ENCODE assay signal across 1 cellular context in genomic region chr20:45406260-45407066, GRCh38.
TF ChIP-seq lines count a peak whose summit lies in the region.

No MANE protein-coding gene starts in this region.

TF ChIP-seq in HepG2, 621 proteins besides CTCF, POLR2A, EP300 and RAD21 (continued from another document and continues in another):
- TF ChIP-seq IRX3 (CRISPR knock-in tag; IDR thresholded peaks at IDR 0.05; ENCODE audit: borderline replicate concordance, low read depth) (peak; percentile 59; the same call in 1 of the 2 replicates), HNF1B (CRISPR knock-in tag; IDR thresholded peaks at IDR 0.05) (0 out of 2 replicates have a peak, but pooled peaks have one; percentile 11), BATF2 (CRISPR knock-in tag; IDR thresholded peaks at IDR 0.05) (peak; percentile 87), KMT2B (CRISPR knock-in tag; IDR thresholded peaks at IDR 0.05) (0 out of 2 replicates have a peak, but pooled peaks have one; percentile 35), ZNF329 (CRISPR knock-in tag; IDR thresholded peaks at IDR 0.05; ENCODE audit: low read depth) (peak; percentile 73; the same call in 1 of the 2 replicates), CCDC6 (CRISPR knock-in tag; IDR thresholded peaks at IDR 0.05) (peak; percentile 93), NRL (CRISPR knock-in tag; IDR thresholded peaks at IDR 0.05; ENCODE audit: borderline replicate concordance) (peak; percentile 58; the same call in 1 of the 2 replicates), U2AF1 (optimal IDR thresholded peaks at IDR 0.05; ENCODE audit: low read depth, low read length) (peak; percentile 34), ZNF605 (CRISPR knock-in tag; IDR thresholded peaks at IDR 0.05) (peak; percentile 59; the same call in 1 of the 2 replicates), ZNF839 (CRISPR knock-in tag; IDR thresholded peaks at IDR 0.05; ENCODE audit: borderline replicate concordance) (peak; percentile 12; the same call in 1 of the 2 replicates), ZSCAN25 (CRISPR knock-in tag; IDR thresholded peaks at IDR 0.05) (peak; percentile 44; the same call in 1 of the 2 replicates), ZNF251 (CRISPR knock-in tag; IDR thresholded peaks at IDR 0.05) (no peak), NFE2L1 (CRISPR knock-in tag; IDR thresholded peaks at IDR 0.05; ENCODE audit: borderline replicate concordance) (no peak), WIZ (CRISPR knock-in tag; IDR thresholded peaks at IDR 0.05) (no peak), ZNF564 (CRISPR knock-in tag; IDR thresholded peaks at IDR 0.05) (peak; percentile 76), ZNF383 (CRISPR knock-in tag; IDR thresholded peaks at IDR 0.05; ENCODE audit: borderline replicate concordance) (no peak), KLF12 (CRISPR knock-in tag; IDR thresholded peaks at IDR 0.05; ENCODE audit: borderline replicate concordance) (peak; percentile 65; the same call in 1 of the 2 replicates), ZBTB40 (IDR thresholded peaks at IDR 0.05) (no peak), ZBTB40 (CRISPR knock-in tag; IDR thresholded peaks at IDR 0.05) (peak; percentile 70; the same call in 1 of the 2 replicates), ZNF816 (CRISPR knock-in tag; IDR thresholded peaks at IDR 0.05; ENCODE audit: borderline replicate concordance) (no peak), ZSCAN31 (CRISPR knock-in tag; IDR thresholded peaks at IDR 0.05; ENCODE audit: low read depth) (peak; percentile 26; the same call in 1 of the 2 replicates), FOXC1 (CRISPR knock-in tag; IDR thresholded peaks at IDR 0.05; ENCODE audit: borderline replicate concordance) (no peak; the same call in 1 of the 2 replicates), ARNT2 (CRISPR knock-in tag; IDR thresholded peaks at IDR 0.05; ENCODE audit: low read depth) (peak; percentile 25; the same call in 1 of the 2 replicates), MBD4 (IDR thresholded peaks at IDR 0.05; ENCODE audit: borderline replicate concordance, low read length) (no peak), MEF2D (CRISPR knock-in tag; IDR thresholded peaks at IDR 0.05) (no peak), MTERF4 (CRISPR knock-in tag; IDR thresholded peaks at IDR 0.05) (peak; percentile 58; the same call in 1 of the 2 replicates), ZNF616 (CRISPR knock-in tag; IDR thresholded peaks at IDR 0.05; ENCODE audit: low read depth) (peak; percentile 76; the same call in 1 of the 2 replicates), SALL1 (CRISPR knock-in tag; IDR thresholded peaks at IDR 0.05) (peak; percentile 24; the same call in 1 of the 2 replicates), ZNF766 (CRISPR knock-in tag; IDR thresholded peaks at IDR 0.05; ENCODE audit: borderline replicate concordance) (no peak), ZNF792 (CRISPR knock-in tag; IDR thresholded peaks at IDR 0.05) (no peak), NAIF1 (CRISPR knock-in tag; IDR thresholded peaks at IDR 0.05; ENCODE audit: borderline replicate concordance) (no peak), MLX (CRISPR knock-in tag; IDR thresholded peaks at IDR 0.05) (0 out of 2 replicates have a peak, but pooled peaks have one; percentile 30), JARID2 (CRISPR knock-in tag; IDR thresholded peaks at IDR 0.05; ENCODE audit: insufficient replicate concordance) (no peak), ARHGAP35 (CRISPR knock-in tag; IDR thresholded peaks at IDR 0.05; ENCODE audit: borderline replicate concordance) (peak; percentile 13; the same call in 1 of the 2 replicates), KAT7 (CRISPR knock-in tag; IDR thresholded peaks at IDR 0.05; ENCODE audit: borderline replicate concordance) (peak; percentile 72; the same call in 1 of the 2 replicates), CSRNP2 (CRISPR knock-in tag; conservative IDR thresholded peaks at IDR 0.05; ENCODE audit: low read depth) (0 out of 2 replicates have a peak, but pooled peaks have one; percentile 73), ZNF878 (CRISPR knock-in tag; IDR thresholded peaks at IDR 0.05) (no peak; the same call in 1 of the 2 replicates), CHD2 (IDR thresholded peaks at IDR 0.05; ENCODE audit: low read depth, low read length) (peak; percentile 24; the same call in 1 of the 2 replicates)
- TF ChIP-seq, protein P1, sequence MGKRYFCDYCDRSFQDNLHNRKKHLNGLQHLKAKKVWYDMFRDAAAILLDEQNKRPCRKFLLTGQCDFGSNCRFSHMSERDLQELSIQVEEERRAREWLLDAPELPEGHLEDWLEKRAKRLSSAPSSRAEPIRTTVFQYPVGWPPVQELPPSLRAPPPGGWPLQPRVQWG (CRISPR knock-in tag; IDR thresholded peaks at IDR 0.05; ENCODE audit: borderline replicate concordance, low read depth) = 0 out of 2 replicates have a peak, but pooled peaks have one; percentile 91
- TF ChIP-seq, protein P2, sequence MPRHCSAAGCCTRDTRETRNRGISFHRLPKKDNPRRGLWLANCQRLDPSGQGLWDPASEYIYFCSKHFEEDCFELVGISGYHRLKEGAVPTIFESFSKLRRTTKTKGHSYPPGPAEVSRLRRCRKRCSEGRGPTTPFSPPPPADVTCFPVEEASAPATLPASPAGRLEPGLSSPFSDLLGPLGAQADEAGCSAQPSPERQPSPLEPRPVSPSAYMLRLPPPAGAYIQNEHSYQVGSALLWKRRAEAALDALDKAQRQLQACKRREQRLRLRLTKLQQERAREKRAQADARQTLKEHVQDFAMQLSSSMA (CRISPR knock-in tag; IDR thresholded peaks at IDR 0.05) = no peak
- TF ChIP-seq, protein P3, sequence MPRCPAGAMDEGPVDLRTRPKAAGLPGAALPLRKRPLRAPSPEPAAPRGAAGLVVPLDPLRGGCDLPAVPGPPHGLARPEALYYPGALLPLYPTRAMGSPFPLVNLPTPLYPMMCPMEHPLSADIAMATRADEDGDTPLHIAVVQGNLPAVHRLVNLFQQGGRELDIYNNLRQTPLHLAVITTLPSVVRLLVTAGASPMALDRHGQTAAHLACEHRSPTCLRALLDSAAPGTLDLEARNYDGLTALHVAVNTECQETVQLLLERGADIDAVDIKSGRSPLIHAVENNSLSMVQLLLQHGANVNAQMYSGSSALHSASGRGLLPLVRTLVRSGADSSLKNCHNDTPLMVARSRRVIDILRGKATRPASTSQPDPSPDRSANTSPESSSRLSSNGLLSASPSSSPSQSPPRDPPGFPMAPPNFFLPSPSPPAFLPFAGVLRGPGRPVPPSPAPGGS (CRISPR knock-in tag; IDR thresholded peaks at IDR 0.05) = peak; percentile 19
- TF ChIP-seq, protein P4, sequence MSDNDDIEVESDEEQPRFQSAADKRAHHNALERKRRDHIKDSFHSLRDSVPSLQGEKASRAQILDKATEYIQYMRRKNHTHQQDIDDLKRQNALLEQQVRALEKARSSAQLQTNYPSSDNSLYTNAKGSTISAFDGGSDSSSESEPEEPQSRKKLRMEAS (IDR thresholded peaks at IDR 0.05) = peak; percentile 63
